Comparison of ENCODE assay signal across 9 cellular contexts in genomic region chr11:3857628-3858027, GRCh38. TPM values are rescaled to one million over a fixed set of nuclear protein-coding genes. Genes with fewer than 3 reads are reported as not detected.
DNase-seq lines count a peak whose midpoint lies in the region; ATAC-seq and TF ChIP-seq lines count a peak whose summit lies in the region.
"Had no signal": no experiment of that assay in that cellular context is flagged by ENCODE, and none has a peak within 500 bp of the region (broad histone marks: within the 10 kb centered on the region; RNA-seq: fewer than 3 reads in every experiment).

No MANE protein-coding gene starts in this region.

- H3K4me1 Mint-ChIP-seq in activated naive CD8-positive, alpha-beta T cell treated with anti-CD3 and anti-CD28 coated beads, Interleukin-2, amount 10 ng/mL, durations not matched to agents 7 days and 5 days: peaks cover 66% of the 10 kb centered on the region
- H3K4me1 Mint-ChIP-seq in type B pancreatic cell (ENCODE audit: unreplicated experiment): peaks cover 40% of the 10 kb centered on the region

- TF ChIP-seq CTCF in heart left ventricle (IDR thresholded peaks at IDR 0.05) (no peak), type B pancreatic cell (conservative IDR thresholded peaks at IDR 0.05) (no peak)

- no peak overlapping the region for H3K27ac ChIP-seq in heart left ventricle

- DNase-seq in heart left ventricle (no peak), left ventricle myocardium superior (no peak), type B pancreatic cell (ENCODE audit: extremely low spot score, unreplicated experiment) (no peak), HK-2 (ENCODE audit: unreplicated experiment) (no peak), SW480 (ENCODE audit: low spot score) (no peak), OCI-M1 (lab: John Stamatoyannopoulos, UW) (no peak)
- no peak for DNase-seq in activated naive CD8-positive, alpha-beta T cell treated with anti-CD3 and anti-CD28 coated beads, Interleukin-2, amount 10 ng/mL, durations not matched to agents 7 days and 5 days

- peaks cover 11% of the 10 kb centered on the region for H3K36me3 Mint-ChIP-seq in activated naive CD8-positive, alpha-beta T cell treated with anti-CD3 and anti-CD28 coated beads, Interleukin-2, amount 10 ng/mL, durations not matched to agents 7 days and 5 days
- H3K36me3 Mint-ChIP-seq in type B pancreatic cell: peaks cover 4% of the 10 kb centered on the region

- H3K9me3 ChIP-seq in heart left ventricle (no peaks in the 10 kb centered on the region), mononuclear cell (ENCODE audit: low read depth, low read length) (no peaks in the 10 kb centered on the region)

- POLR2A ChIA-PET in activated naive CD8-positive, alpha-beta T cell treated with anti-CD3 and anti-CD28 coated beads, Interleukin-2, amount 10 ng/mL, durations not matched to agents 7 days and 5 days (lab: Charles Lee): interaction anchor here (0.8 to 4.8 kb wide), 3 partner anchors 12 to 77 kb away, joined by 3 to 46 read pairs (median 29); partner anchors contain the start of gene RHOG

- intact Hi-C loops in heart left ventricle (cut with DNase I) (loop anchor here in 8 of 10 donors (5.0 to 10.0 kb wide), 4 partner anchors 85 to 130 kb away; no protein-coding TSS in a partner anchor), left ventricle myocardium superior (cut with micrococcal nuclease) (no loop called here)

- peak overlapping the region; percentile 98 for H3K27ac Mint-ChIP-seq in activated naive CD8-positive, alpha-beta T cell treated with anti-CD3 and anti-CD28 coated beads, Interleukin-2, amount 10 ng/mL, durations not matched to agents 7 days and 5 days
- peak overlapping the region; percentile 74 for H3K27ac Mint-ChIP-seq in type B pancreatic cell

- no peaks in the 10 kb centered on the region for H3K9me3 Mint-ChIP-seq in activated naive CD8-positive, alpha-beta T cell treated with anti-CD3 and anti-CD28 coated beads, Interleukin-2, amount 10 ng/mL, durations not matched to agents 7 days and 5 days
- peaks cover 5% of the 10 kb centered on the region for H3K9me3 Mint-ChIP-seq in type B pancreatic cell

- H3K4me1 ChIP-seq in heart left ventricle (peaks cover 5 to 84% (median 55%) of the 10 kb centered on the region in 12 donors), mononuclear cell (ENCODE audit: insufficient read depth, low read length) (peaks cover 80% of the 10 kb centered on the region)

- peak overlapping the region in 7 of 12 donors; percentile 19 to 98 (median 94) for H3K4me3 ChIP-seq in heart left ventricle
- H3K4me3 ChIP-seq in mononuclear cell (ENCODE audit: low read length): peak overlapping the region; percentile 91

- H3K27me3 Mint-ChIP-seq in activated naive CD8-positive, alpha-beta T cell treated with anti-CD3 and anti-CD28 coated beads, Interleukin-2, amount 10 ng/mL, durations not matched to agents 7 days and 5 days: no peaks in the 10 kb centered on the region
- no peaks in the 10 kb centered on the region for H3K27me3 Mint-ChIP-seq in type B pancreatic cell

- no peak for TF ChIP-seq POLR2A in heart left ventricle (IDR thresholded peaks at IDR 0.05)

- H3K27me3 ChIP-seq in heart left ventricle: no peaks in the 10 kb centered on the region
- H3K27me3 ChIP-seq in mononuclear cell (ENCODE audit: insufficient read depth, low read length): no peaks in the 10 kb centered on the region

- H3K36me3 ChIP-seq in heart left ventricle: no peaks in the 10 kb centered on the region

- H3K4me3 Mint-ChIP-seq in activated naive CD8-positive, alpha-beta T cell treated with anti-CD3 and anti-CD28 coated beads, Interleukin-2, amount 10 ng/mL, durations not matched to agents 7 days and 5 days: peak overlapping the region; percentile 99
- H3K4me3 Mint-ChIP-seq in type B pancreatic cell: peak overlapping the region; percentile 96

- ATAC-seq in heart left ventricle (no peak), left ventricle myocardium superior (no peak)
- ATAC-seq in activated naive CD8-positive, alpha-beta T cell treated with anti-CD3 and anti-CD28 coated beads, Interleukin-2, amount 10 ng/mL, durations not matched to agents 7 days and 5 days (ENCODE audit: low read depth): no peak
- ATAC-seq: esophagus mucosa had no signal

RNA-seq across cellular contexts. Expression of gene STIM1, which starts 2.2 kb away (rescaled TPM):
- total RNA-seq in heart left ventricle: 10 to 100 TPM; 24.4 to 42.9 (median 28.9) TPM
- polyA plus RNA-seq in heart left ventricle: 10 to 100 TPM; 13.2 to 36.2 TPM
- total RNA-seq in left ventricle myocardium superior: 17.0 TPM
- total RNA-seq in activated naive CD8-positive, alpha-beta T cell treated with anti-CD3 and anti-CD28 coated beads, Interleukin-2, amount 10 ng/mL, durations not matched to agents 7 days and 5 days: 100 to 1,000 TPM in 1 of 2 experiments, 10 to 100 TPM in 1; 98.8 to 101 TPM
- total RNA-seq in mononuclear cell: 55.8 TPM
- 38.9 and 53.3 TPM in 2 replicates for total RNA-seq in type B pancreatic cell (ENCODE audit: low replicate concordance)

RNA-seq across cellular contexts. Expression of gene RHOG, which starts 16.9 kb away (rescaled TPM):
- total RNA-seq in heart left ventricle: 10 to 100 TPM; 17.9 to 69.1 (median 30.1) TPM
- 10 to 100 TPM; 23.0 to 50.4 TPM for polyA plus RNA-seq in heart left ventricle
- 18.6 TPM for total RNA-seq in left ventricle myocardium superior
- 100 to 1,000 TPM; 154 to 159 TPM for total RNA-seq in activated naive CD8-positive, alpha-beta T cell treated with anti-CD3 and anti-CD28 coated beads, Interleukin-2, amount 10 ng/mL, durations not matched to agents 7 days and 5 days
- 75.6 TPM for total RNA-seq in mononuclear cell
- total RNA-seq in type B pancreatic cell (ENCODE audit: low replicate concordance): 30.8 and 42.9 TPM in 2 replicates

RNA-seq across cellular contexts. Expression of gene PGAP2, which starts 49.3 kb away (rescaled TPM):
- total RNA-seq in heart left ventricle (10 to 100 TPM; 17.6 to 31.7 (median 23.3) TPM), left ventricle myocardium superior (19.6 TPM), mononuclear cell (7.5 TPM), type B pancreatic cell (ENCODE audit: low replicate concordance) (42.3 and 43.1 TPM in 2 replicates)
- polyA plus RNA-seq in heart left ventricle: 10 to 100 TPM; 12.9 to 17.3 TPM
- 10 to 100 TPM; 21.8 to 22.7 TPM for total RNA-seq in activated naive CD8-positive, alpha-beta T cell treated with anti-CD3 and anti-CD28 coated beads, Interleukin-2, amount 10 ng/mL, durations not matched to agents 7 days and 5 days
